Comparison of ENCODE assay signal across 8 cellular contexts in the genomic region with DNA sequence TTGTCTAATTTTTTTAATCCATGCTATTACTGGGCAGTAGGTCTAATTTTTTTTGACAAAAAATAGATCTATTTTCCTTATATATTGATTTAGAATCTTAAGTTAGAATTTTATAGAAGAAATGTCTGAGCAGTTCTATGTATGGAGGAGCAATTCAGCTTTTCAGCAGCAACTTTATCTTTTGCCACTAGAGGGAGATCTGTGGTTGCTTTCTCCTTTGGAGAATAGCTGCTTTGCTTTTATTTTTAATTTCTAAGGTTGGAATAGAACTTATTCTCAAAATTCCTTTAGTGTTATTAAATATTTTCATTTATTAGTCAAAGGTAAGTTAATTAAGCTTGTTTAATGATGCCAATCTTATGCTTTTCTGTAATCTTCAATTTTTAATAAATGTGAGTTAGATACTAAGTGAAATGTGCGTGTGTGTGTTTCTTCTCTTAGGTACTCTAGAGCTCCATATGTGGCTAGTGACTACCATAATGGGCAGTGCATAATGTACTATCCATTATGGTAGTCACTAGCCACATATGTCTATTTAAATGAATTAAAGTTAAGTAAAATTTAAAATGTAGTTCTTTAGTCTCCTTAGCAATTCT. TPM values are rescaled to one million over a fixed set of nuclear protein-coding genes. Genes with fewer than 3 reads are reported as not detected.
DNase-seq lines count a peak whose midpoint lies in the region; ATAC-seq, FAIRE-seq and TF ChIP-seq lines count a peak whose summit lies in the region.

No MANE protein-coding gene starts in this region.

- H3K4me1 ChIP-seq in Peyer's patch (no peaks in the 10 kb centered on the region), pancreas (no peaks in the 10 kb centered on the region)

- peak; percentile 97 for FAIRE-seq in pancreas (lab: Jason Lieb, UNC)

- peak; percentile 77 for ATAC-seq in HG02884 (IDR thresholded peaks at IDR 0.05; ENCODE audit: unreplicated experiment)
- ATAC-seq in pancreas: peak in 3 of 4 donors; percentile 59 to 72 (median 72)
- ATAC-seq in activated CD4-positive, CD25-positive, alpha-beta regulatory T cell treated with anti-CD3 and anti-CD28 coated beads, Interleukin-2, amount 50 U/mL, for 24 hours: no peak
- no peak for ATAC-seq in HG03039 (IDR thresholded peaks at IDR 0.05; ENCODE audit: unreplicated experiment)

- WGBS in pancreas, 2 donors: 88 to 96% methylated on average over 1 of the region's 1 CpG

- intact Hi-C loops in pancreas (cut with DNase I): no loop called here

- DNase-seq in AG08395 (ENCODE audit: low spot score): peak; percentile 49
- DNase-seq in GM06990 (ENCODE audit: extremely low read depth, insufficient read length): peak; percentile 13
- DNase-seq in Peyer's patch: no peak
- DNase-seq in erythroblast (lab: John Stamatoyannopoulos, UW): peak; percentile 22 to 46
- DNase-seq in pancreas: peak in 1 of 6 donors; percentile 15

- H3K9me3 ChIP-seq in Peyer's patch: no peaks in the 10 kb centered on the region
- H3K9me3 ChIP-seq in pancreas: no peaks in the 10 kb centered on the region

- no peaks in the 10 kb centered on the region; the same call in 1 of the 2 replicates for H3K36me3 ChIP-seq in GM06990 (ENCODE audit: control insufficient read depth, insufficient read depth, low read length)
- peaks cover 0 to 11% (median 0%) of the 10 kb centered on the region in 3 donors for H3K36me3 ChIP-seq in Peyer's patch
- no peaks in the 10 kb centered on the region for H3K36me3 ChIP-seq in pancreas

- no peak for TF ChIP-seq POLR2A in Peyer's patch (IDR thresholded peaks at IDR 0.05)
- TF ChIP-seq POLR2A in erythroblast (IDR thresholded peaks at IDR 0.05; ENCODE audit: low read length): no peak

- TF ChIP-seq CTCF in GM06990 (IDR thresholded peaks at IDR 0.05; ENCODE audit: insufficient read depth, low read length, poor library complexity, severe bottlenecking): peak; percentile 86
- TF ChIP-seq CTCF in Peyer's patch (IDR thresholded peaks at IDR 0.05): peak; percentile 44 to 61 (median 48)
- peak; percentile 38 to 80 (median 72) for TF ChIP-seq CTCF in pancreas (IDR thresholded peaks at IDR 0.05)

- no peak overlapping the region for H3K4me3 ChIP-seq in GM06990 (replicated peaks; ENCODE audit: low read depth, low read length)
- H3K4me3 ChIP-seq in Peyer's patch: no peak overlapping the region
- no peak overlapping the region for H3K4me3 ChIP-seq in pancreas

- H3K27me3 ChIP-seq in GM06990 (replicated peaks; ENCODE audit: control insufficient read depth, insufficient read depth, low read length) (no peaks in the 10 kb centered on the region), Peyer's patch (no peaks in the 10 kb centered on the region), pancreas (no peaks in the 10 kb centered on the region)

- H3K27ac ChIP-seq in Peyer's patch (no peak overlapping the region), pancreas (no peak overlapping the region)

RNA-seq across cellular contexts. Expression of a gene that starts 29.3 kb away (rescaled TPM):
- total RNA-seq in Peyer's patch: 10 to 100 TPM in 2 of 4 donors, 1 to 10 TPM in 2; 9.1 to 17.9 (median 13.8) TPM
- 10 to 100 TPM in 4 of 6 donors, 1 to 10 TPM in 2; 7.7 to 14.4 (median 11.3) TPM for total RNA-seq in pancreas
- polyA plus RNA-seq in pancreas: 1 to 10 TPM; 6.8 to 9.9 TPM

RNA-seq across cellular contexts. Expression of a gene that starts 38.8 kb away (rescaled TPM):
- total RNA-seq in Peyer's patch: 10 to 100 TPM in 1 of 4 donors, 1 to 10 TPM in 3; 8.1 to 11.3 (median 9.6) TPM
- 1 to 10 TPM; 3.0 to 5.7 (median 4.0) TPM for total RNA-seq in pancreas
- polyA plus RNA-seq in pancreas: 1 to 10 TPM; 3.7 to 5.8 TPM

RNA-seq across cellular contexts. Expression of a gene that starts 59.1 kb away (rescaled TPM):
- total RNA-seq in Peyer's patch (not detected), pancreas (not detected)
- not detected for polyA plus RNA-seq in pancreas

Comparison
In these comparisons a context has a peak if more than half of its experiments do, and no peak if none do; other contexts are left out.
1. DNase-seq: peak in AG08395 (single experiment), GM06990 (single experiment) and erythroblast (2 of 2); none in Peyer's patch (0 of 3).
2. ATAC-seq: peak in HG02884 (single experiment) and pancreas (3 of 4); none in activated CD4-positive, CD25-positive, alpha-beta regulatory T cell treated with anti-CD3 and anti-CD28 coated beads, Interleukin-2, amount 50 U/mL, for 24 hours (0 of 2) and HG03039 (single experiment).
3. Peak in every context shown above with its lines, with median percentiles within 50 percentile points of each other: CTCF ChIP-seq.